8 cellular contexts compared by ENCODE assay signal in genomic region chr3:157104928-157105652, GRCh38. TPM values are rescaled to one million over a fixed set of nuclear protein-coding genes. Genes with fewer than 3 reads are reported as not detected.
DNase-seq lines count a peak whose midpoint lies in the region; ATAC-seq and TF ChIP-seq lines count a peak whose summit lies in the region.

No MANE protein-coding gene starts in this region.

- H3K27me3 ChIP-seq in CD4-positive, alpha-beta memory T cell (ENCODE audit: insufficient read depth, low read length) = no peaks in the 10 kb centered on the region
- H3K27me3 ChIP-seq in RWPE2 (ENCODE audit: insufficient read depth, poor library complexity, severe bottlenecking) (no peaks in the 10 kb centered on the region), aorta (ENCODE audit: control insufficient read depth in 1 of 2, insufficient read depth in 2 of 2, low read length in 1 of 2) (no peaks in the 10 kb centered on the region), HAP-1 (ENCODE audit: low read depth) (no peaks in the 10 kb centered on the region)

- POLR2A ChIA-PET in CD4-positive, alpha-beta memory T cell (lab: Charles Lee; ENCODE audit: partially characterized antibody) = interaction anchor here (1.0 to 7.0 kb wide), 3 partner anchors 8 to 56 kb away, joined by 3 to 43 read pairs (median 6); no protein-coding TSS in a partner anchor

- H3K36me3 Mint-ChIP-seq in CD4-positive, alpha-beta memory T cell = peaks cover 0 to 4% of the 10 kb centered on the region in 2 donors

- CTCF ChIA-PET in CD4-positive, alpha-beta memory T cell (lab: Charles Lee; ENCODE audit: partially characterized antibody) = interaction anchor here (1.0 to 4.1 kb wide), 4 partner anchors 16 to 32 kb away, joined by 3 to 18 read pairs (median 6); no protein-coding TSS in a partner anchor

- H3K9me3 ChIP-seq in CD4-positive, alpha-beta memory T cell (ENCODE audit: control insufficient read depth in 1 of 2, low read length in 2 of 2) = no peaks in the 10 kb centered on the region
- H3K9me3 ChIP-seq in RWPE2 (ENCODE audit: severe bottlenecking) (no peaks in the 10 kb centered on the region), aorta (ENCODE audit: control insufficient read depth, low read length) (no peaks in the 10 kb centered on the region), HAP-1 (no peaks in the 10 kb centered on the region)

- H3K4me1 ChIP-seq in CD4-positive, alpha-beta memory T cell (ENCODE audit: insufficient read depth, low read length) = peaks cover 30% of the 10 kb centered on the region
- peaks cover 15% of the 10 kb centered on the region for H3K4me1 ChIP-seq in RWPE2 (ENCODE audit: insufficient read depth, poor library complexity, severe bottlenecking)
- H3K4me1 ChIP-seq in aorta (ENCODE audit: control insufficient read depth in 1 of 2, insufficient read depth in 2 of 2, low read length in 2 of 2) = no peaks in the 10 kb centered on the region
- H3K4me1 ChIP-seq in HAP-1 = no peaks in the 10 kb centered on the region

- intact Hi-C loops in CD4-positive, alpha-beta memory T cell (cut with micrococcal nuclease) = no loop called here
- intact Hi-C loops in aorta (cut with DNase I) = no loop called here

- in situ Hi-C loops in HAP-1 (cut with MboI; ENCODE audit: low sequenced_read_pairs) = no loop called here

- H3K27me3 Mint-ChIP-seq in CD4-positive, alpha-beta memory T cell = no peaks in the 10 kb centered on the region

- peak in 3 of 5 donors; percentile 30 to 37 (median 32) for DNase-seq in CD4-positive, alpha-beta memory T cell
- peak; percentile 63 for DNase-seq in GM19240 (ENCODE audit: insufficient read length, low spot score)
- no peak for DNase-seq in RWPE2 (ENCODE audit: low spot score)
- DNase-seq in aorta = no peak
- no peak for DNase-seq in kidney tubule cell (ENCODE audit: low spot score)
- DNase-seq in HAP-1 (ENCODE audit: low spot score in 2 of 2) = no peak
- DNase-seq in SKM-1 treated with dmso at 0.1 percent for 144 hours (lab: John Stamatoyannopoulos, UW; ENCODE audit: unreplicated experiment) = no peak

- H3K27ac ChIP-seq in CD4-positive, alpha-beta memory T cell (ENCODE audit: low read depth, low read length) = no peak overlapping the region
- H3K27ac ChIP-seq in RWPE2 (ENCODE audit: poor library complexity, severe bottlenecking) = peak overlapping the region; percentile 44
- no peak overlapping the region for H3K27ac ChIP-seq in aorta (ENCODE audit: low read depth in 1 of 2, low read length in 2 of 2)

- TF ChIP-seq CTCF in RWPE2 (IDR thresholded peaks at IDR 0.05; ENCODE audit: poor library complexity, severe bottlenecking) = no peak

- no peaks in the 10 kb centered on the region for H3K36me3 ChIP-seq in CD4-positive, alpha-beta memory T cell (ENCODE audit: insufficient read depth, low read length)
- no peaks in the 10 kb centered on the region for H3K36me3 ChIP-seq in RWPE2 (ENCODE audit: low read depth)
- H3K36me3 ChIP-seq in aorta (ENCODE audit: control insufficient read depth in 1 of 2, insufficient read depth in 2 of 2, low read length in 1 of 2) = no peaks in the 10 kb centered on the region
- no peaks in the 10 kb centered on the region for H3K36me3 ChIP-seq in HAP-1 (replicated peaks)

- H3K4me1 Mint-ChIP-seq in CD4-positive, alpha-beta memory T cell = peaks cover 22 to 38% (median 31%) of the 10 kb centered on the region in 4 donors

- peak overlapping the region in 7 of 8 donors; percentile 3 to 57 (median 32) for H3K4me3 Mint-ChIP-seq in CD4-positive, alpha-beta memory T cell

- 69% methylated on average over 7 of the region's 7 CpGs for WGBS in aorta, 2 donors

- ATAC-seq in HG03135 (IDR thresholded peaks at IDR 0.05; ENCODE audit: unreplicated experiment) = peak; percentile 94
- ATAC-seq in RWPE2 (ENCODE audit: low read depth) = no peak
- ATAC-seq in aorta (ENCODE audit: low FRiP score) = no peak

- no peaks in the 10 kb centered on the region for H3K9me3 Mint-ChIP-seq in CD4-positive, alpha-beta memory T cell

- H3K27ac Mint-ChIP-seq in CD4-positive, alpha-beta memory T cell = peak overlapping the region; percentile 54 to 96 (median 85)

- H3K4me3 ChIP-seq in CD4-positive, alpha-beta memory T cell (ENCODE audit: low read length in 2 of 2) = no peak overlapping the region
- H3K4me3 ChIP-seq in RWPE2 (ENCODE audit: severe bottlenecking) (no peak overlapping the region), aorta (ENCODE audit: low read length in 2 of 2) (no peak overlapping the region), HAP-1 (no peak overlapping the region)

RNA-seq across cellular contexts. Expression of gene CCNL1, which starts 54.9 kb away (rescaled TPM):
- 100 to 1,000 TPM; 327 to 330 TPM for total RNA-seq in CD4-positive, alpha-beta memory T cell
- polyA plus RNA-seq in CD4-positive, alpha-beta memory T cell = 10 to 100 TPM; 62.7 to 69.7 TPM
- 100 to 1,000 TPM; 159 to 189 TPM for total RNA-seq in aorta
- polyA plus RNA-seq in aorta = 100 to 1,000 TPM in 1 of 2 donors, 10 to 100 TPM in 1; 17.4 to 142 TPM

Comparison
In these comparisons a context has a peak if more than half of its experiments do, and no peak if none do; other contexts are left out.
1. DNase-seq: peak in CD4-positive, alpha-beta memory T cell (3 of 5) and GM19240 (single experiment); none in RWPE2 (single experiment), aorta (0 of 2), kidney tubule cell (single experiment), HAP-1 (0 of 2) and SKM-1 treated with dmso at 0.1 percent for 144 hours (single experiment).